In genomic region chr2:54904836-54905235, GRCh38 we compare ENCODE assay signal across 14 cellular contexts.
A peak's percentile ranks its signal among the peaks of the same experiment; 100 is the strongest.
DNase-seq lines count a peak whose midpoint lies in the region; ATAC-seq and TF ChIP-seq lines count a peak whose summit lies in the region.
"Had no signal": no experiment of that assay in that cellular context is flagged by ENCODE, and none has a peak within 500 bp of the region (broad histone marks: within the 10 kb centered on the region; RNA-seq: fewer than 3 reads in every experiment).

No MANE protein-coding gene starts in this region.

- peaks cover 30% of the 10 kb centered on the region for H3F3A ChIP-seq in SK-N-SH (replicated peaks; ENCODE audit: insufficient read depth)

- ATAC-seq in SK-N-SH treated with all-trans-retinoic acid at 6 μM for 48 hours: no peak
- ATAC-seq in esophagus mucosa: peak; percentile 48
- no peak for ATAC-seq in HG02981 (IDR thresholded peaks at IDR 0.05; ENCODE audit: unreplicated experiment)

- no peak for TF ChIP-seq RAD21 in SK-N-SH (IDR thresholded peaks at IDR 0.05; ENCODE audit: low read length)

- TF ChIP-seq EP300 in SK-N-SH (IDR thresholded peaks at IDR 0.05; ENCODE audit: borderline replicate concordance in 1 of 2, low read depth in 1 of 2, low read length in 1 of 2): no peak

- POLR2A ChIA-PET in SK-N-SH (lab: Yijun Ruan, JAX): no interaction called here
- POLR2A ChIA-PET in CD8-positive, alpha-beta memory T cell (lab: Charles Lee): no interaction called here

- no peaks in the 10 kb centered on the region for H3K9me2 ChIP-seq in SK-N-SH

- H3K27ac ChIP-seq in SK-N-SH (ENCODE audit: low read depth in 2 of 2, low read length in 1 of 2) (peak overlapping the region in 1 of 2 experiments; percentile 92; a peak in 3 of 4 replicates), parathyroid adenoma (no peak overlapping the region)
- no peak overlapping the region for H3K27ac ChIP-seq in CD8-positive, alpha-beta memory T cell (ENCODE audit: low read depth, low read length)

- TF ChIP-seq CTCF in SK-N-SH (IDR thresholded peaks at IDR 0.05): no peak
- no peak for TF ChIP-seq CTCF in parathyroid adenoma (IDR thresholded peaks at IDR 0.05)

- no peak overlapping the region for H3K27ac Mint-ChIP-seq in CD8-positive, alpha-beta memory T cell

- H3K4me1 ChIP-seq in SK-N-SH (ENCODE audit: control insufficient read depth in 1 of 2, insufficient read depth in 2 of 2, low read depth in 1 of 2, low read length in 1 of 2) (peaks cover 7 to 24% of the 10 kb centered on the region in 2 experiments), parathyroid adenoma (peaks cover 7% of the 10 kb centered on the region)
- H3K4me1 ChIP-seq in CD8-positive, alpha-beta memory T cell (ENCODE audit: insufficient read depth, low read length): peaks cover 8% of the 10 kb centered on the region

- H4K20me1 ChIP-seq in SK-N-SH (ENCODE audit: insufficient read depth): no peaks in the 10 kb centered on the region

- peak overlapping the region; percentile 41; the same call in 1 of the 2 replicates for H2AFZ ChIP-seq in SK-N-SH (ENCODE audit: low read depth)
- peak overlapping the region; percentile 36 for H2AFZ ChIP-seq in parathyroid adenoma

- H3K4me3 ChIP-seq in SK-N-SH (ENCODE audit: low read depth in 2 of 2, low read length in 1 of 2): no peak overlapping the region
- no peak overlapping the region for H3K4me3 ChIP-seq in parathyroid adenoma (ENCODE audit: low read depth, low read length)
- no peak overlapping the region for H3K4me3 ChIP-seq in CD8-positive, alpha-beta memory T cell (ENCODE audit: low read length)

- H3K4me2 ChIP-seq in SK-N-SH (peak overlapping the region; percentile 48), parathyroid adenoma (ENCODE audit: low read length) (peak overlapping the region; percentile 11)

- H3K4me3 Mint-ChIP-seq in CD8-positive, alpha-beta memory T cell: no peak overlapping the region
- H3K4me3 Mint-ChIP-seq: activated T-cell treated with anti-CD3 and anti-CD28 coated beads, Interleukin-2, amount 50 U/mL, for 4 hours; T-helper 1 cell treated with Interleukin-12 subunit alpha and Interleukin-12 subunit beta and Interleukin-4 antibody, amounts not matched to agents 30 μg/mL and 1 μg/mL, for 36 hours had no signal

- CTCF ChIA-PET in SK-N-SH (lab: Yijun Ruan, JAX): no interaction called here
- CTCF ChIA-PET in CD8-positive, alpha-beta memory T cell (lab: Charles Lee): interaction anchor here (1.2 kb wide), 1 partner anchor 10 kb away, joined by 3 read pairs; no protein-coding TSS in a partner anchor

- no peaks in the 10 kb centered on the region for H3K36me3 ChIP-seq in SK-N-SH (replicated peaks in 1 of 2; ENCODE audit: control insufficient read depth in 1 of 2, insufficient read depth in 2 of 2, low read length in 1 of 2)
- H3K36me3 ChIP-seq in parathyroid adenoma (ENCODE audit: control insufficient read depth, insufficient read depth, low read length): no peaks in the 10 kb centered on the region
- H3K36me3 ChIP-seq in CD8-positive, alpha-beta memory T cell (ENCODE audit: insufficient read depth, low read length): no peaks in the 10 kb centered on the region

- H3K79me2 ChIP-seq in SK-N-SH (ENCODE audit: insufficient read depth) (no peaks in the 10 kb centered on the region), parathyroid adenoma (no peaks in the 10 kb centered on the region)

- DNase-seq in SK-N-SH (no peak), SIG-M5 (lab: John Stamatoyannopoulos, UW) (no peak), NCI-H526 (lab: John Stamatoyannopoulos, UW) (no peak)
- no peak for DNase-seq in CD8-positive, alpha-beta memory T cell
- DNase-seq: 8988T; COR-L47; NCI-H2171; stimulated activated naive CD8-positive, alpha-beta T cell treated with anti-CD3 and anti-CD28 coated beads, Interleukin-15, Interleukin-2, amounts not matched to agents 100 U/mL and 50 U/mL, for 24 hours had no signal

- 91% methylated on average over 5 of the region's 5 CpGs for WGBS in SK-N-SH (ENCODE audit: low lambda C conversion rate)

- peaks cover 10 to 12% (median 11%) of the 10 kb centered on the region in 3 donors for H3K4me1 Mint-ChIP-seq in CD8-positive, alpha-beta memory T cell

- H3K27me3 ChIP-seq in SK-N-SH (ENCODE audit: insufficient read depth) (no peaks in the 10 kb centered on the region), parathyroid adenoma (ENCODE audit: control insufficient read depth, insufficient read depth, low read length) (no peaks in the 10 kb centered on the region)
- H3K27me3 ChIP-seq in CD8-positive, alpha-beta memory T cell (ENCODE audit: insufficient read depth, low read length, poor library complexity, severe bottlenecking): no peaks in the 10 kb centered on the region

- H3K27me3 Mint-ChIP-seq in CD8-positive, alpha-beta memory T cell: peaks cover 0 to 2% of the 10 kb centered on the region in 2 donors

- H3K36me3 Mint-ChIP-seq in CD8-positive, alpha-beta memory T cell: no peaks in the 10 kb centered on the region

- H3K9me3 Mint-ChIP-seq in CD8-positive, alpha-beta memory T cell: no peaks in the 10 kb centered on the region
- H3K9me3 Mint-ChIP-seq: activated T-cell treated with anti-CD3 and anti-CD28 coated beads, Interleukin-2, amount 50 U/mL, for 4 hours; T-helper 1 cell treated with Interleukin-12 subunit alpha and Interleukin-12 subunit beta and Interleukin-4 antibody, amounts not matched to agents 30 μg/mL and 1 μg/mL, for 36 hours had no signal

- H3K9ac ChIP-seq in SK-N-SH (no peak overlapping the region), parathyroid adenoma (no peak overlapping the region)

- H3K9me3 ChIP-seq in SK-N-SH: no peaks in the 10 kb centered on the region
- no peaks in the 10 kb centered on the region for H3K9me3 ChIP-seq in parathyroid adenoma (ENCODE audit: control insufficient read depth, low read length)
- H3K9me3 ChIP-seq in CD8-positive, alpha-beta memory T cell (ENCODE audit: low read length): no peaks in the 10 kb centered on the region

TF ChIP-seq in SK-N-SH, 30 proteins besides CTCF, POLR2A, EP300 and RAD21:
- TF ChIP-seq FOXM1 (IDR thresholded peaks at IDR 0.05; ENCODE audit: low read depth): no peak
- no peak for TF ChIP-seq TCF12 (IDR thresholded peaks at IDR 0.05)
- TF ChIP-seq RXRA (IDR thresholded peaks at IDR 0.05; ENCODE audit: borderline replicate concordance, low read depth): no peak
- TF ChIP-seq MAX (IDR thresholded peaks at IDR 0.05; ENCODE audit: low read depth): no peak
- TF ChIP-seq, protein P1, sequence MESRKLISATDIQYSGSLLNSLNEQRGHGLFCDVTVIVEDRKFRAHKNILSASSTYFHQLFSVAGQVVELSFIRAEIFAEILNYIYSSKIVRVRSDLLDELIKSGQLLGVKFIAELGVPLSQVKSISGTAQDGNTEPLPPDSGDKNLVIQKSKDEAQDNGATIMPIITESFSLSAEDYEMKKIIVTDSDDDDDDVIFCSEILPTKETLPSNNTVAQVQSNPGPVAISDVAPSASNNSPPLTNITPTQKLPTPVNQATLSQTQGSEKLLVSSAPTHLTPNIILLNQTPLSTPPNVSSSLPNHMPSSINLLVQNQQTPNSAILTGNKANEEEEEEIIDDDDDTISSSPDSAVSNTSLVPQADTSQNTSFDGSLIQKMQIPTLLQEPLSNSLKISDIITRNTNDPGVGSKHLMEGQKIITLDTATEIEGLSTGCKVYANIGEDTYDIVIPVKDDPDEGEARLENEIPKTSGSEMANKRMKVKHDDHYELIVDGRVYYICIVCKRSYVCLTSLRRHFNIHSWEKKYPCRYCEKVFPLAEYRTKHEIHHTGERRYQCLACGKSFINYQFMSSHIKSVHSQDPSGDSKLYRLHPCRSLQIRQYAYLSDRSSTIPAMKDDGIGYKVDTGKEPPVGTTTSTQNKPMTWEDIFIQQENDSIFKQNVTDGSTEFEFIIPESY (IDR thresholded peaks at IDR 0.05; ENCODE audit: borderline replicate concordance, low read depth): no peak
- no peak for TF ChIP-seq GABPA (IDR thresholded peaks at IDR 0.05; ENCODE audit: low read depth)
- 0 out of 2 replicates have a peak, but pooled peaks have one; percentile 12 for TF ChIP-seq GATA2 (CRISPR knock-in tag; IDR thresholded peaks at IDR 0.05)

TF ChIP-seq in SK-N-SH treated with all-trans-retinoic acid at 6 μM for 48 hours, 23 proteins besides CTCF, POLR2A, EP300 and RAD21:
- TF ChIP-seq RARB (CRISPR knock-in tag; IDR thresholded peaks at IDR 0.05) (no peak), ZNF70 (CRISPR knock-in tag; IDR thresholded peaks at IDR 0.05) (no peak), BACH2 (CRISPR knock-in tag; IDR thresholded peaks at IDR 0.05; ENCODE audit: borderline replicate concordance) (no peak), TCF4 (CRISPR knock-in tag; IDR thresholded peaks at IDR 0.05; ENCODE audit: borderline replicate concordance) (no peak)
- TF ChIP-seq, protein P2, sequence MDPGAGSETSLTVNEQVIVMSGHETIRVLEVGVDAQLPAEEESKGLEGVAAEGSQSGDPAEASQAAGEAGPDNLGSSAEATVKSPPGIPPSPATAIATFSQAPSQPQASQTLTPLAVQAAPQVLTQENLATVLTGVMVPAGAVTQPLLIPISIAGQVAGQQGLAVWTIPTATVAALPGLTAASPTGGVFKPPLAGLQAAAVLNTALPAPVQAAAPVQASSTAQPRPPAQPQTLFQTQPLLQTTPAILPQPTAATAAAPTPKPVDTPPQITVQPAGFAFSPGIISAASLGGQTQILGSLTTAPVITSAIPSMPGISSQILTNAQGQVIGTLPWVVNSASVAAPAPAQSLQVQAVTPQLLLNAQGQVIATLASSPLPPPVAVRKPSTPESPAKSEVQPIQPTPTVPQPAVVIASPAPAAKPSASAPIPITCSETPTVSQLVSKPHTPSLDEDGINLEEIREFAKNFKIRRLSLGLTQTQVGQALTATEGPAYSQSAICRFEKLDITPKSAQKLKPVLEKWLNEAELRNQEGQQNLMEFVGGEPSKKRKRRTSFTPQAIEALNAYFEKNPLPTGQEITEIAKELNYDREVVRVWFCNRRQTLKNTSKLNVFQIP (CRISPR knock-in tag; IDR thresholded peaks at IDR 0.05; ENCODE audit: borderline replicate concordance, low read depth): no peak
